16 cellular contexts compared by ENCODE assay signal in the genomic region with DNA sequence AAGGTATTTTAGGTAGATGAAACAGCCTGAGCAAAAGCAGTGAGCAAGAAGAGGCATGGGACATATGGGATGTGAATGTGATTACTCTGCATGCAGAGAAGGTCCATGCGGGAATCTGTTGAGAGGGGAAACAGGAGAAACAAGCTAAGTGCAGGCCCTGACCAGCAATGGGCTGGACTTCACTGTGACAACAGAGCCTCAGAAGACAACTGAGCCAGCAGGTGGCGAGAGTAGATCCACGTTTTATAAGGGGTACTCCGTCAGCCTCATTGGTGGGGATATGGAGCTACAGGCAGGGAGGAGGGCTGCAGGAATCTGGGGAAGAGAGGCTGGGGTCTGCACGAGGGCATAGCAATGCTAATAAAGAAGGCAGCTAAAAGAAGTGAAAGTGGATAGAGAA.
DNase-seq lines count a peak whose midpoint lies in the region; ATAC-seq, FAIRE-seq and TF ChIP-seq lines count a peak whose summit lies in the region.
"Had no signal": no experiment of that assay in that cellular context is flagged by ENCODE, and none has a peak within 500 bp of the region (broad histone marks: within the 10 kb centered on the region; RNA-seq: fewer than 3 reads in every experiment).

No MANE protein-coding gene starts in this region.

- H3K4me2 ChIP-seq in OCI-LY7 (ENCODE audit: low read length): no peak overlapping the region

- POLR2A ChIA-PET in OCI-LY7 (lab: Charles Lee): no interaction called here

- FAIRE-seq in H54 (lab: Jason Lieb, UNC): no peak

- no peak overlapping the region for H2AFZ ChIP-seq in OCI-LY7 (ENCODE audit: low read length)

- H3K27ac ChIP-seq in OCI-LY7 (ENCODE audit: low read depth, low read length, poor library complexity, severe bottlenecking) (no peak overlapping the region), foreskin keratinocyte (no peak overlapping the region)
- H3K27ac ChIP-seq: cardiac muscle cell, epithelial cell of prostate, thoracic aorta had no signal

- H3K9me2 ChIP-seq in OCI-LY7 (ENCODE audit: insufficient read depth, low read length): no peaks in the 10 kb centered on the region

- TF ChIP-seq POLR2A in H54 (IDR thresholded peaks at IDR 0.05; ENCODE audit: low read depth, low read length): no peak

- no peak overlapping the region for H3K4me3 ChIP-seq in OCI-LY7 (ENCODE audit: low read depth, low read length, poor library complexity, severe bottlenecking)
- no peak overlapping the region for H3K4me3 ChIP-seq in retinal pigment epithelial cell (ENCODE audit: low read length)
- H3K4me3 ChIP-seq: cardiac muscle cell, thoracic aorta had no signal

- no peaks in the 10 kb centered on the region for H3K79me2 ChIP-seq in OCI-LY7 (ENCODE audit: insufficient read depth, low read depth, low read length)

- CTCF ChIA-PET in OCI-LY7 (lab: Charles Lee; ENCODE audit: unreplicated experiment): no interaction called here

- peak; percentile 1 for DNase-seq in DMS 273 (lab: John Stamatoyannopoulos, UW; ENCODE audit: unreplicated experiment)
- DNase-seq in DMS 273 treated with DMSO at 0.1 percent for 48 hours (lab: John Stamatoyannopoulos, UW): no peak
- DNase-seq in OCI-LY7 (ENCODE audit: low spot score): no peak
- DNase-seq in foreskin keratinocyte: no peak
- no peak for DNase-seq in retinal pigment epithelial cell (ENCODE audit: low read depth)
- no peak for DNase-seq in H54 (ENCODE audit: insufficient read length, low spot score)
- DNase-seq: 8988T; activated CD8-positive, alpha-beta memory T cell treated with anti-CD3 and anti-CD28 coated beads, Interleukin-2, amount 10 ng/mL, durations not matched to agents 7 days and 5 days; activated naive CD4-positive, alpha-beta T cell treated with anti-CD3 and anti-CD28 coated beads, Interleukin-2, amount 50 U/mL, for 16 hours; IMR-90; NCI-H446 had no signal

- TF ChIP-seq CTCF in OCI-LY7 (conservative IDR thresholded peaks at IDR 0.05; ENCODE audit: low read length) (peak; percentile 43), foreskin keratinocyte (conservative IDR thresholded peaks at IDR 0.05) (peak; percentile 17), retinal pigment epithelial cell (conservative IDR thresholded peaks at IDR 0.05; ENCODE audit: low read depth, low read length) (peak; percentile 34)

- no peak for ATAC-seq in foreskin keratinocyte
- ATAC-seq in HG03045 (IDR thresholded peaks at IDR 0.05; ENCODE audit: unreplicated experiment): no peak
- ATAC-seq in HG03342 (IDR thresholded peaks at IDR 0.05; ENCODE audit: unreplicated experiment): no peak
- ATAC-seq: activated CD8-positive, alpha-beta memory T cell treated with anti-CD3 and anti-CD28 coated beads, Interleukin-2, amount 10 ng/mL, durations not matched to agents 7 days and 5 days had no signal

- H4K20me1 ChIP-seq in OCI-LY7 (ENCODE audit: insufficient read depth, low read length): no peaks in the 10 kb centered on the region

- H3K4me1 ChIP-seq in OCI-LY7 (ENCODE audit: insufficient read depth, low read length, poor library complexity, severe bottlenecking) (no peaks in the 10 kb centered on the region), foreskin keratinocyte (no peaks in the 10 kb centered on the region)

- H3K27me3 ChIP-seq in foreskin keratinocyte: no peaks in the 10 kb centered on the region
- H3K27me3 ChIP-seq: cardiac muscle cell had no signal

- H3K36me3 ChIP-seq in OCI-LY7 (ENCODE audit: insufficient read depth, low read length): no peaks in the 10 kb centered on the region
- H3K36me3 ChIP-seq: cardiac muscle cell, thoracic aorta had no signal

- intact Hi-C loops in OCI-LY7 (cut with micrococcal nuclease; ENCODE audit: unreplicated experiment): no loop called here

- no TSS peak for BruUV-seq in OCI-LY7 (replicated peaks; lab: Mats Ljungman, UMichigan)

- H3K9me3 ChIP-seq in OCI-LY7 (ENCODE audit: low read length): no peaks in the 10 kb centered on the region
- H3K9me3 ChIP-seq: thoracic aorta had no signal
